ENCODE assay signal across 9 cellular contexts in genomic region chr6:139534472-139535115, GRCh38.
DNase-seq lines count a peak whose midpoint lies in the region; ATAC-seq and TF ChIP-seq lines count a peak whose summit lies in the region.
"Had no signal": no experiment of that assay in that cellular context is flagged by ENCODE, and none has a peak within 500 bp of the region (broad histone marks: within the 10 kb centered on the region; RNA-seq: fewer than 3 reads in every experiment).

No MANE protein-coding gene starts in this region.

- DNase-seq in Caco-2: no peak
- no peak for DNase-seq in adipocyte (ENCODE audit: low read depth)
- no peak for DNase-seq in natural killer cell
- no peak for DNase-seq in NCI-H774 (lab: John Stamatoyannopoulos, UW)
- no peak for DNase-seq in stimulated activated naive CD4-positive, alpha-beta T cell (lab: John Stamatoyannopoulos, UW)
- DNase-seq in endothelial cell (ENCODE audit: low spot score): no peak

- TSS peak; percentile 56 for BruUV-seq in Caco-2 (replicated peaks; lab: Mats Ljungman, UMichigan)

- no peaks in the 10 kb centered on the region for H3K36me3 ChIP-seq in Caco-2 (ENCODE audit: control insufficient read depth, insufficient read depth, low read length)
- H3K36me3 ChIP-seq in adipocyte (ENCODE audit: control insufficient read depth, insufficient read depth, low read length, severe bottlenecking): no peaks in the 10 kb centered on the region

- ATAC-seq in HG03095 (IDR thresholded peaks at IDR 0.05; ENCODE audit: unreplicated experiment) (peak; percentile 49), natural killer cell (peak; percentile 13 to 64 (median 59)), GM19452 (IDR thresholded peaks at IDR 0.05; ENCODE audit: unreplicated experiment) (no peak)
- ATAC-seq: HepG2 had no signal

- peak overlapping the region; percentile 77 for H3K9ac ChIP-seq in adipocyte (ENCODE audit: low read length)

- POLR2A ChIA-PET in Caco-2 (lab: Charles Lee): interaction anchor here (1.8 kb wide), 1 partner anchor 160 kb away, joined by 10 read pairs; the partner anchor contains the start of gene CITED2

- peak overlapping the region; percentile 3; the same call in 1 of the 2 replicates for H3K4me3 ChIP-seq in Caco-2 (ENCODE audit: low read depth, low read length)
- H3K4me3 ChIP-seq in adipocyte (ENCODE audit: low read length): peak overlapping the region; percentile 56

- H3K27me3 ChIP-seq in Caco-2 (replicated peaks; ENCODE audit: control insufficient read depth, insufficient read depth, low read length) (no peaks in the 10 kb centered on the region), adipocyte (replicated peaks; ENCODE audit: control insufficient read depth, insufficient read depth, low read length) (no peaks in the 10 kb centered on the region)

- intact Hi-C loops in Caco-2 (cut with micrococcal nuclease; ENCODE audit: unreplicated experiment): loop anchor here (2.0 to 5.0 kb wide), 3 partner anchors 52 to 313 kb away; no protein-coding TSS in a partner anchor
- intact Hi-C loops in natural killer cell (cut with micrococcal nuclease): loop anchor here (5.0 kb wide), 1 partner anchor 162 kb away; the partner anchor contains the start of gene CITED2

- H3K4me1 ChIP-seq in Caco-2 (peaks cover 58% of the 10 kb centered on the region), adipocyte (ENCODE audit: control insufficient read depth, insufficient read depth, low read length) (peaks cover 33% of the 10 kb centered on the region)

- H3K9me3 ChIP-seq in Caco-2 (no peaks in the 10 kb centered on the region), adipocyte (ENCODE audit: control insufficient read depth, low read length) (no peaks in the 10 kb centered on the region)

- H3K4me1 Mint-ChIP-seq in Caco-2 (ENCODE audit: low read depth, unreplicated experiment) (peaks cover 39% of the 10 kb centered on the region), natural killer cell (peaks cover 28 to 31% of the 10 kb centered on the region in 2 donors), endothelial cell (ENCODE audit: unreplicated experiment) (peaks cover 30% of the 10 kb centered on the region)

- TF ChIP-seq CTCF in Caco-2 (IDR thresholded peaks at IDR 0.05; ENCODE audit: insufficient read depth in 1 of 2, low read depth in 1 of 2, low read length in 1 of 2, severe bottlenecking in 1 of 2, unreplicated experiment in 1 of 2) (no peak), natural killer cell (IDR thresholded peaks at IDR 0.05) (no peak), endothelial cell (IDR thresholded peaks at IDR 0.05; ENCODE audit: unreplicated experiment) (no peak)

- H3K27ac Mint-ChIP-seq in Caco-2 (ENCODE audit: unreplicated experiment) (peak overlapping the region; percentile 90), natural killer cell (peak overlapping the region; percentile 50 to 55), endothelial cell (ENCODE audit: unreplicated experiment) (no peak overlapping the region)

- H3K4me3 Mint-ChIP-seq in Caco-2 (ENCODE audit: unreplicated experiment) (peak overlapping the region; percentile 67), natural killer cell (peak overlapping the region; percentile 70), endothelial cell (ENCODE audit: unreplicated experiment) (no peak overlapping the region)

- H3K9me3 Mint-ChIP-seq in Caco-2 (ENCODE audit: unreplicated experiment) (no peaks in the 10 kb centered on the region), natural killer cell (no peaks in the 10 kb centered on the region), endothelial cell (ENCODE audit: unreplicated experiment) (no peaks in the 10 kb centered on the region)

- CTCF ChIA-PET in Caco-2 (lab: Charles Lee): no interaction called here

- peaks cover 11% of the 10 kb centered on the region for H3K36me3 Mint-ChIP-seq in Caco-2 (ENCODE audit: insufficient read depth, unreplicated experiment)
- no peaks in the 10 kb centered on the region for H3K36me3 Mint-ChIP-seq in natural killer cell
- H3K36me3 Mint-ChIP-seq in endothelial cell (ENCODE audit: low read depth, unreplicated experiment): no peaks in the 10 kb centered on the region

- H3K27me3 Mint-ChIP-seq in Caco-2 (ENCODE audit: insufficient read depth, unreplicated experiment) (no peaks in the 10 kb centered on the region), natural killer cell (ENCODE audit: low read depth in 2 of 2) (peaks cover 0 to 3% of the 10 kb centered on the region in 2 donors), endothelial cell (ENCODE audit: unreplicated experiment) (peaks cover 1% of the 10 kb centered on the region)
